Comparison of ENCODE assay signal across 11 cellular contexts in the genomic region with DNA sequence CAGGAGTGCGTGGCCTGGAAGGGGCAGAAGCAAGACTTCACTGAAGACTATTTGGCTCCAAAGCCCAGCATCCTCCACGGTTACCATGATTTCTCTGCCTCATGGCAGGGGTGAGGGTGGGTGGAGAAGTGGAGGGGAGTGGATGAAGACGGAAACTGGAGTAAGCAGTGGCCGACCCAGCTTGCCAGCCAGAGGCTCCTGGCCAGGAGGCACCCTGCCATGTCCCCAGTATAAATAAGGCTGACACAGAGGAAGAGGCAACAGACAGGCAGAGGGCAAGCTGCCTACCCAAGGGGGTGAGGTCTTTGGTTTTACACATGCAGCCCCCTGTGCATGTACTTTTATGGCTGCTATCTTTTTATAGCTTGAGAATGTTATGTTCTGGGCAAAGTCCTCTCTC.
DNase-seq lines count a peak whose midpoint lies in the region; ATAC-seq and TF ChIP-seq lines count a peak whose summit lies in the region.
"Had no signal": no experiment of that assay in that cellular context is flagged by ENCODE, and none has a peak within 500 bp of the region (broad histone marks: within the 10 kb centered on the region; RNA-seq: fewer than 3 reads in every experiment).

No MANE protein-coding gene starts in this region.

- no peak overlapping the region for H3K14ac ChIP-seq in neuronal stem cell (ENCODE audit: low read length)

- H3K4ac ChIP-seq in neuronal stem cell (ENCODE audit: low read length) = no peak overlapping the region

- H4K8ac ChIP-seq in neuronal stem cell (ENCODE audit: low read depth, low read length) = peak overlapping the region; percentile 19

- peaks cover 0 to 14% of the 10 kb centered on the region in 2 donors for H3K4me1 ChIP-seq in neuronal stem cell (ENCODE audit: control insufficient read depth in 2 of 2, insufficient read depth in 1 of 2, low read depth in 1 of 2, low read length in 2 of 2)

- H3K23ac ChIP-seq in neuronal stem cell (ENCODE audit: low read depth, low read length, poor library complexity) = no peak overlapping the region

- no peak overlapping the region for H2AK5ac ChIP-seq in neuronal stem cell (ENCODE audit: low read depth, low read length)

- no peak overlapping the region for H2AFZ ChIP-seq in neuronal stem cell (ENCODE audit: low read length)

- DNase-seq in Ammon's horn (ENCODE audit: low spot score) (peak; percentile 9), coronary artery (ENCODE audit: low spot score) (peak; percentile 36), left ventricle myocardium superior (peak; percentile 70), neuronal stem cell (ENCODE audit: low spot score) (no peak), HFFc6 (no peak), cerebellar nuclear complex (lab: John Stamatoyannopoulos, UW) (no peak)
- DNase-seq in activated naive CD4-positive, alpha-beta T cell treated with anti-CD3 and anti-CD28 coated beads, Interleukin-2, amount 50 U/mL, for 72 hours (ENCODE audit: low spot score in 2 of 2) = no peak
- DNase-seq: CD8-positive, alpha-beta memory T cell; IMR-90 had no signal

- H2BK120ac ChIP-seq in neuronal stem cell (ENCODE audit: low read depth, low read length) = no peak overlapping the region

- no peak overlapping the region for H3K9ac ChIP-seq in neuronal stem cell (ENCODE audit: low read depth, low read length, poor library complexity)

- H3K18ac ChIP-seq in neuronal stem cell (ENCODE audit: low read length) = peak overlapping the region; percentile 74

- peak; percentile 95 for ATAC-seq in left ventricle myocardium superior
- no peak for ATAC-seq in activated naive CD4-positive, alpha-beta T cell treated with anti-CD3 and anti-CD28 coated beads, Interleukin-2, amount 50 U/mL, for 72 hours
- ATAC-seq: HCT116 had no signal

- no peak overlapping the region for H2BK5ac ChIP-seq in neuronal stem cell (ENCODE audit: low read length)

- no peak overlapping the region for H3K4me3 ChIP-seq in coronary artery
- no peak overlapping the region for H3K4me3 ChIP-seq in neuronal stem cell (ENCODE audit: low read length in 2 of 2)

- no peaks in the 10 kb centered on the region; the same call in none of the 2 replicates for H3K27me3 Mint-ChIP-seq in HFFc6 (ENCODE audit: insufficient read depth)

- no peaks in the 10 kb centered on the region for H3K9me3 ChIP-seq in neuronal stem cell (replicated peaks in 1 of 2; ENCODE audit: control insufficient read depth in 2 of 2, insufficient read depth in 1 of 2, low read depth in 1 of 2, low read length in 2 of 2)

- peak overlapping the region; percentile 69 for H2BK12ac ChIP-seq in neuronal stem cell (ENCODE audit: low read length)

- H3K27ac ChIP-seq in coronary artery (no peak overlapping the region), neuronal stem cell (replicated peaks; ENCODE audit: low read length) (no peak overlapping the region)

- H2BK15ac ChIP-seq in neuronal stem cell (ENCODE audit: low read length) = no peak overlapping the region

- intact Hi-C loops in left ventricle myocardium superior (cut with micrococcal nuclease) = no loop called here

- H3K4me3 Mint-ChIP-seq in HFFc6 = no peak overlapping the region
- H3K4me3 Mint-ChIP-seq: CD14-positive monocyte; CD8-positive, alpha-beta memory T cell had no signal

- H3K27ac Mint-ChIP-seq in HFFc6 = no peak overlapping the region
- H3K27ac Mint-ChIP-seq in activated naive CD4-positive, alpha-beta T cell treated with anti-CD3 and anti-CD28 coated beads, Interleukin-2, amount 50 U/mL, for 72 hours = no peak overlapping the region
- H3K27ac Mint-ChIP-seq: CD14-positive monocyte; CD8-positive, alpha-beta memory T cell had no signal

- H3K4me2 ChIP-seq in neuronal stem cell (ENCODE audit: insufficient read depth, low read length, poor library complexity, severe bottlenecking) = no peak overlapping the region

- no peaks in the 10 kb centered on the region for H3K36me3 Mint-ChIP-seq in HFFc6 (ENCODE audit: low read depth)
- no peaks in the 10 kb centered on the region for H3K36me3 Mint-ChIP-seq in activated naive CD4-positive, alpha-beta T cell treated with anti-CD3 and anti-CD28 coated beads, Interleukin-2, amount 50 U/mL, for 72 hours
- H3K36me3 Mint-ChIP-seq: CD14-positive monocyte; CD8-positive, alpha-beta memory T cell had no signal

- TF ChIP-seq CTCF in coronary artery (IDR thresholded peaks at IDR 0.05) = no peak
- no peak for TF ChIP-seq CTCF in HFFc6 (IDR thresholded peaks at IDR 0.05)

- H3K79me1 ChIP-seq in neuronal stem cell (ENCODE audit: low read depth, low read length) = no peaks in the 10 kb centered on the region

- no peaks in the 10 kb centered on the region for H3K36me3 ChIP-seq in neuronal stem cell (replicated peaks in 1 of 2; ENCODE audit: control insufficient read depth in 2 of 2, insufficient read depth in 2 of 2, low read length in 2 of 2)

- H3K27me3 ChIP-seq in neuronal stem cell (ENCODE audit: control insufficient read depth in 3 of 3, insufficient read depth in 3 of 3, low read depth in 1 of 3, low read length in 3 of 3) = no peaks in the 10 kb centered on the region

- no peaks in the 10 kb centered on the region for H3K4me1 Mint-ChIP-seq in HFFc6 (ENCODE audit: low read depth)
- H3K4me1 Mint-ChIP-seq: CD14-positive monocyte; CD8-positive, alpha-beta memory T cell had no signal

- peaks cover 30% of the 10 kb centered on the region for H3K9me3 Mint-ChIP-seq in HFFc6
- no peaks in the 10 kb centered on the region for H3K9me3 Mint-ChIP-seq in activated naive CD4-positive, alpha-beta T cell treated with anti-CD3 and anti-CD28 coated beads, Interleukin-2, amount 50 U/mL, for 72 hours

- no CpG with 5 or more reads among the region's 4 CpGs for WGBS in neuronal stem cell (ENCODE audit: extremely low coverage in 2 of 2, insufficient read length in 2 of 2, insufficient replicate concordance in 1 of 2), 2 donors

- no peak overlapping the region for H4K91ac ChIP-seq in neuronal stem cell (ENCODE audit: low read depth, low read length, poor library complexity)

Comparison
In these comparisons a context has a peak if more than half of its experiments do, and no peak if none do; other contexts are left out.
1. DNase-seq: peak in Ammon's horn (single experiment), coronary artery (single experiment) and left ventricle myocardium superior (single experiment); none in neuronal stem cell (single experiment), HFFc6 (single experiment), cerebellar nuclear complex (0 of 2) and activated naive CD4-positive, alpha-beta T cell treated with anti-CD3 and anti-CD28 coated beads, Interleukin-2, amount 50 U/mL, for 72 hours (0 of 2).